1 cellular context compared by ENCODE assay signal in the genomic region with DNA sequence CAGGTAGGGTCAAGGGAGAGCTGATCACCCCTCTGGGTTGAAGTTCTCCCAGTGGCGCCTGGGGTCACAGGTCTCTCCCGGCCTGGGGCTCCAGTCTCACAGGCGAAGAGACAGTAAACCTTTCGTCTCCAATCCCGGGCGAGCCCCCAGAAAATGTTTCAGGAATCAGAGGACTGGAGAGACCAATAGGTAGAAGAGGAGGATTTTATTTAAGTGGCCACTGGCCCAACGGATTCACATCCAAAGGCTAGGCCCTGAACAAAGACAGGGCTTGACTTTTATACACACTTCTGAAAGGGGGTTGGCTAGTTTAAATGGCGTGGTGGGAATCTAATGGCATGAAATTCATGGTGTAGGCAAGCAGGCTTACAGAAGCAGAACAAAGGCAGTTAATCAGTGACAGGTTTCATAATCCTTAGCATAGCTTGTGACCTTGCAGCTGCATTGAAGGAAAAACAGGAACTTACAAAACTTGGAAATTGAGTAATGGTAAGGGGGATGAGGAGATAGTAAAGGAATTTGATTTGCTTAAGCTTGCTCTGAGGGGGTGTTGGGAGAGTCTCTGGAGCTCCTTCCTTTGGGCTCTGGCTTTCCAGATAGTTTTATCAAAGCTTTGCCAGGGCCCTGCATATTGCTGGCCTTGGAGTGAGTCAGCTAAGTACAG.
TF ChIP-seq lines count a peak whose summit lies in the region.

No MANE protein-coding gene starts in this region.

TF ChIP-seq in K562, 482 proteins besides CTCF, POLR2A, EP300 and RAD21 (continued from another document and continues in another):
- TF ChIP-seq HMG20B (CRISPR knock-in tag; IDR thresholded peaks at IDR 0.05) = no peak
- TF ChIP-seq ARID2 (IDR thresholded peaks at IDR 0.05) = no peak
- no peak for TF ChIP-seq PCBP2 (IDR thresholded peaks at IDR 0.05; ENCODE audit: low read depth, low read length, poor library complexity, severe bottlenecking)
- no peak for TF ChIP-seq SLC30A9 (CRISPR knock-in tag; IDR thresholded peaks at IDR 0.05)
- TF ChIP-seq, protein P1, sequence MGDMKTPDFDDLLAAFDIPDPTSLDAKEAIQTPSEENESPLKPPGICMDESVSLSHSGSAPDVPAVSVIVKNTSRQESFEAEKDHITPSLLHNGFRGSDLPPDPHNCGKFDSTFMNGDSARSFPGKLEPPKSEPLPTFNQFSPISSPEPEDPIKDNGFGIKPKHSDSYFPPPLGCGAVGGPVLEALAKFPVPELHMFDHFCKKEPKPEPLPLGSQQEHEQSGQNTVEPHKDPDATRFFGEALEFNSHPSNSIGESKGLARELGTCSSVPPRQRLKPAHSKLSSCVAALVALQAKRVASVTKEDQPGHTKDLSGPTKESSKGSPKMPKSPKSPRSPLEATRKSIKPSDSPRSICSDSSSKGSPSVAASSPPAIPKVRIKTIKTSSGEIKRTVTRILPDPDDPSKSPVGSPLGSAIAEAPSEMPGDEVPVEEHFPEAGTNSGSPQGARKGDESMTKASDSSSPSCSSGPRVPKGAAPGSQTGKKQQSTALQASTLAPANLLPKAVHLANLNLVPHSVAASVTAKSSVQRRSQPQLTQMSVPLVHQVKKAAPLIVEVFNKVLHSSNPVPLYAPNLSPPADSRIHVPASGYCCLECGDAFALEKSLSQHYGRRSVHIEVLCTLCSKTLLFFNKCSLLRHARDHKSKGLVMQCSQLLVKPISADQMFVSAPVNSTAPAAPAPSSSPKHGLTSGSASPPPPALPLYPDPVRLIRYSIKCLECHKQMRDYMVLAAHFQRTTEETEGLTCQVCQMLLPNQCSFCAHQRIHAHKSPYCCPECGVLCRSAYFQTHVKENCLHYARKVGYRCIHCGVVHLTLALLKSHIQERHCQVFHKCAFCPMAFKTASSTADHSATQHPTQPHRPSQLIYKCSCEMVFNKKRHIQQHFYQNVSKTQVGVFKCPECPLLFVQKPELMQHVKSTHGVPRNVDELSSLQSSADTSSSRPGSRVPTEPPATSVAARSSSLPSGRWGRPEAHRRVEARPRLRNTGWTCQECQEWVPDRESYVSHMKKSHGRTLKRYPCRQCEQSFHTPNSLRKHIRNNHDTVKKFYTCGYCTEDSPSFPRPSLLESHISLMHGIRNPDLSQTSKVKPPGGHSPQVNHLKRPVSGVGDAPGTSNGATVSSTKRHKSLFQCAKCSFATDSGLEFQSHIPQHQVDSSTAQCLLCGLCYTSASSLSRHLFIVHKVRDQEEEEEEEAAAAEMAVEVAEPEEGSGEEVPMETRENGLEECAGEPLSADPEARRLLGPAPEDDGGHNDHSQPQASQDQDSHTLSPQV (IDR thresholded peaks at IDR 0.05) = 0 out of 2 replicates have a peak, but pooled peaks have one; percentile 37
- peak; percentile 71 for TF ChIP-seq TAL1 (IDR thresholded peaks at IDR 0.05)
- peak; percentile 88 for TF ChIP-seq CBX5 (IDR thresholded peaks at IDR 0.05; ENCODE audit: borderline replicate concordance, low read depth)
- TF ChIP-seq SMAD4 (CRISPR knock-in tag; conservative IDR thresholded peaks at IDR 0.05) = 0 out of 2 replicates have a peak, but pooled peaks have one; percentile 28
- TF ChIP-seq SMARCE1 (IDR thresholded peaks at IDR 0.05) = 0 out of 2 replicates have a peak, but pooled peaks have one; percentile 28
- no peak for TF ChIP-seq ILF3 (IDR thresholded peaks at IDR 0.05; ENCODE audit: borderline replicate concordance)
- peak; percentile 40; the same call in 1 of the 2 replicates for TF ChIP-seq NFE2 (IDR thresholded peaks at IDR 0.05; ENCODE audit: low read depth)
- no peak for TF ChIP-seq YY1 (IDR thresholded peaks at IDR 0.05; ENCODE audit: borderline replicate concordance in 1 of 3, control insufficient read depth in 1 of 3, extremely low read depth in 1 of 3, insufficient read depth in 3 of 3, insufficient read length in 1 of 3, insufficient replicate concordance in 2 of 3, low read depth in 1 of 3, low read length in 2 of 3)
- no peak for TF ChIP-seq TBP (optimal IDR thresholded peaks at IDR 0.05; ENCODE audit: low read depth, low read length)
- TF ChIP-seq JUNB (CRISPR knock-in tag; conservative IDR thresholded peaks at IDR 0.05) = no peak
- no peak for TF ChIP-seq PURB (CRISPR knock-in tag; IDR thresholded peaks at IDR 0.05; ENCODE audit: low read depth)
- TF ChIP-seq ELF1 (tag; IDR thresholded peaks at IDR 0.05) = no peak
- no peak for TF ChIP-seq DDX20 (tag; IDR thresholded peaks at IDR 0.05; ENCODE audit: low read depth)
- no peak for TF ChIP-seq THAP12 (CRISPR knock-in tag; IDR thresholded peaks at IDR 0.05)
- TF ChIP-seq NFE2L1 (tag; IDR thresholded peaks at IDR 0.05; ENCODE audit: borderline replicate concordance, low read depth) = no peak
- peak; percentile 84 for TF ChIP-seq TCF3 (CRISPR knock-in tag; IDR thresholded peaks at IDR 0.05)
- no peak for TF ChIP-seq CCAR2 (IDR thresholded peaks at IDR 0.05; ENCODE audit: low read depth, low read length)
- TF ChIP-seq RB1 (IDR thresholded peaks at IDR 0.05; ENCODE audit: low read depth) = peak; percentile 17; the same call in 1 of the 2 replicates
- TF ChIP-seq, protein P2, sequence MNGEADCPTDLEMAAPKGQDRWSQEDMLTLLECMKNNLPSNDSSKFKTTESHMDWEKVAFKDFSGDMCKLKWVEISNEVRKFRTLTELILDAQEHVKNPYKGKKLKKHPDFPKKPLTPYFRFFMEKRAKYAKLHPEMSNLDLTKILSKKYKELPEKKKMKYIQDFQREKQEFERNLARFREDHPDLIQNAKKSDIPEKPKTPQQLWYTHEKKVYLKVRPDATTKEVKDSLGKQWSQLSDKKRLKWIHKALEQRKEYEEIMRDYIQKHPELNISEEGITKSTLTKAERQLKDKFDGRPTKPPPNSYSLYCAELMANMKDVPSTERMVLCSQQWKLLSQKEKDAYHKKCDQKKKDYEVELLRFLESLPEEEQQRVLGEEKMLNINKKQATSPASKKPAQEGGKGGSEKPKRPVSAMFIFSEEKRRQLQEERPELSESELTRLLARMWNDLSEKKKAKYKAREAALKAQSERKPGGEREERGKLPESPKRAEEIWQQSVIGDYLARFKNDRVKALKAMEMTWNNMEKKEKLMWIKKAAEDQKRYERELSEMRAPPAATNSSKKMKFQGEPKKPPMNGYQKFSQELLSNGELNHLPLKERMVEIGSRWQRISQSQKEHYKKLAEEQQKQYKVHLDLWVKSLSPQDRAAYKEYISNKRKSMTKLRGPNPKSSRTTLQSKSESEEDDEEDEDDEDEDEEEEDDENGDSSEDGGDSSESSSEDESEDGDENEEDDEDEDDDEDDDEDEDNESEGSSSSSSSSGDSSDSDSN (IDR thresholded peaks at IDR 0.05; ENCODE audit: borderline replicate concordance in 1 of 2, low read depth in 2 of 2, low read length in 2 of 2) = no peak
- TF ChIP-seq ZNF407 (IDR thresholded peaks at IDR 0.05; ENCODE audit: low read depth) = no peak
- TF ChIP-seq CC2D1A (IDR thresholded peaks at IDR 0.05) = no peak
- TF ChIP-seq NCOA4 (IDR thresholded peaks at IDR 0.05; ENCODE audit: partially characterized antibody) = no peak
- TF ChIP-seq TCF7 (IDR thresholded peaks at IDR 0.05; ENCODE audit: borderline replicate concordance) = no peak
- no peak for TF ChIP-seq ZNF507 (tag; conservative IDR thresholded peaks at IDR 0.05)
- TF ChIP-seq RUNX1 (IDR thresholded peaks at IDR 0.05; ENCODE audit: low read depth) = no peak
- 0 out of 2 replicates have a peak, but pooled peaks have one; percentile 13 for TF ChIP-seq ZKSCAN3 (CRISPR knock-in tag; IDR thresholded peaks at IDR 0.05)
- TF ChIP-seq POU5F1 (IDR thresholded peaks at IDR 0.05; ENCODE audit: borderline replicate concordance, low read depth, low read length, partially characterized antibody) = no peak
- no peak for TF ChIP-seq NCOA6 (IDR thresholded peaks at IDR 0.05)
- no peak for TF ChIP-seq TGIF2 (CRISPR knock-in tag; IDR thresholded peaks at IDR 0.05)
- TF ChIP-seq BCL6 (CRISPR knock-in tag; IDR thresholded peaks at IDR 0.05) = no peak
- TF ChIP-seq ASH1L (IDR thresholded peaks at IDR 0.05; ENCODE audit: borderline replicate concordance, low read depth, partially characterized antibody) = no peak
- peak; percentile 32; the same call in 1 of the 2 replicates for TF ChIP-seq C11orf30 (IDR thresholded peaks at IDR 0.05; ENCODE audit: low read depth)
- TF ChIP-seq, protein P3, sequence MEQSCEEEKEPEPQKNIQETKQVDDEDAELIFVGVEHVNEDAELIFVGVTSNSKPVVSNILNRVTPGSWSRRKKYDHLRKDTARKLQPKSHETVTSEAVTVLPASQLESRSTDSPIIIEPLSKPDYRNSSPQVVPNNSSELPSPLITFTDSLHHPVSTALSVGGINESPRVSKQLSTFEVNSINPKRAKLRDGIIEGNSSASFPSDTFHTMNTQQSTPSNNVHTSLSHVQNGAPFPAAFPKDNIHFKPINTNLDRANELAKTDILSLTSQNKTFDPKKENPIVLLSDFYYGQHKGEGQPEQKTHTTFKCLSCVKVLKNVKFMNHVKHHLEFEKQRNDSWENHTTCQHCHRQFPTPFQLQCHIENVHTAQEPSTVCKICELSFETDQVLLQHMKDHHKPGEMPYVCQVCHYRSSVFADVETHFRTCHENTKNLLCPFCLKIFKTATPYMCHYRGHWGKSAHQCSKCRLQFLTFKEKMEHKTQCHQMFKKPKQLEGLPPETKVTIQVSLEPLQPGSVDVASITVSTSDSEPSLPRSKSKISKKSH (CRISPR knock-in tag; IDR thresholded peaks at IDR 0.05) = peak; percentile 96
- TF ChIP-seq NR2F6 (CRISPR knock-in tag; IDR thresholded peaks at IDR 0.05) = no peak
- TF ChIP-seq HDGF (IDR thresholded peaks at IDR 0.05) = no peak
- no peak for TF ChIP-seq RBM14 (IDR thresholded peaks at IDR 0.05; ENCODE audit: borderline replicate concordance, insufficient read depth, low read depth, low read length)
- no peak for TF ChIP-seq RBM34 (IDR thresholded peaks at IDR 0.05; ENCODE audit: borderline replicate concordance, insufficient read depth, low read length)
- TF ChIP-seq KDM1A (IDR thresholded peaks at IDR 0.05) = peak; percentile 69 to 80
- no peak for TF ChIP-seq THAP7 (CRISPR knock-in tag; IDR thresholded peaks at IDR 0.05)
- no peak for TF ChIP-seq FOXA1 (IDR thresholded peaks at IDR 0.05; ENCODE audit: borderline replicate concordance)
- TF ChIP-seq BRD4 (IDR thresholded peaks at IDR 0.05) = no peak
